In genomic region chr19:33553530-33554310, GRCh38 we compare ENCODE assay signal across 20 cellular contexts. TPM values are rescaled to one million over a fixed set of nuclear protein-coding genes. Genes with fewer than 3 reads are reported as not detected.
DNase-seq lines count a peak whose midpoint lies in the region; ATAC-seq, FAIRE-seq and TF ChIP-seq lines count a peak whose summit lies in the region.
"Had no signal": no experiment of that assay in that cellular context is flagged by ENCODE, and none has a peak within 500 bp of the region (broad histone marks: within the 10 kb centered on the region; RNA-seq: fewer than 3 reads in every experiment).

No MANE protein-coding gene starts in this region.

- H3K23me2 ChIP-seq in H1 (ENCODE audit: low read depth, low read length): no peaks in the 10 kb centered on the region

- no peak overlapping the region for H3K4me3 Mint-ChIP-seq in neural progenitor cell
- H3K4me3 Mint-ChIP-seq: CD14-positive monocyte; CD8-positive, alpha-beta T cell had no signal

- DNase-seq in activated effector memory CD4-positive, alpha-beta T cell treated with anti-CD3 and anti-CD28 coated beads, Interleukin-2, amount 50 U/mL, for 16 hours: peak; percentile 57
- no peak for DNase-seq in activated effector memory CD4-positive, alpha-beta T cell treated with Interleukin-2 at 50 U/mL for 16 hours
- DNase-seq in H1 (ENCODE audit: low read depth in 1 of 2, low spot score in 2 of 2) (no peak), neural progenitor cell (ENCODE audit: low spot score) (no peak), upper lobe of right lung (peak; percentile 32), iPS-NIHi7 (ENCODE audit: extremely low spot score) (no peak)
- DNase-seq: CD8-positive, alpha-beta T cell; COR-L47; DMS153; DMS79 treated with DMSO at 0.1 percent for 48 hours; EL; GDM1 had no signal

- H3K4me2 ChIP-seq in H1 (ENCODE audit: insufficient read depth in 1 of 2, low read depth in 2 of 2, low read length in 2 of 2) (no peak overlapping the region), neural progenitor cell (no peak overlapping the region)

- H3K79me2 ChIP-seq in H1 (ENCODE audit: control insufficient read depth in 1 of 2, insufficient read depth in 2 of 2, low read length in 2 of 2) (no peaks in the 10 kb centered on the region), neural progenitor cell (ENCODE audit: low read depth) (no peaks in the 10 kb centered on the region)

- H2AK5ac ChIP-seq in H1 (ENCODE audit: low read depth, low read length): 0 out of 2 replicates have a peak overlapping the region, but pooled peaks have one; percentile 87

- no peak overlapping the region for H3K4ac ChIP-seq in H1 (replicated peaks; ENCODE audit: insufficient read length, low read depth, low read length)

- no peak overlapping the region for H4K8ac ChIP-seq in H1 (ENCODE audit: extremely low read depth, insufficient read depth, low read length)

- H3K79me1 ChIP-seq in H1 (ENCODE audit: low read depth, low read length): no peaks in the 10 kb centered on the region

- H3K4me1 ChIP-seq in H1 (replicated peaks in 1 of 4; ENCODE audit: control insufficient read depth in 3 of 4, insufficient read depth in 4 of 4, low read length in 3 of 4) (peaks cover 0 to 11% (median 0%) of the 10 kb centered on the region in 4 experiments; a peak in 3 of 7 replicates), neural progenitor cell (no peaks in the 10 kb centered on the region), upper lobe of right lung (no peaks in the 10 kb centered on the region)

- H3F3A ChIP-seq in neural progenitor cell (ENCODE audit: low read depth): no peaks in the 10 kb centered on the region

- peak overlapping the region; percentile 29 for H4K91ac ChIP-seq in H1 (replicated peaks; ENCODE audit: insufficient read length, low read length)

- H3K27ac ChIP-seq in H1 (ENCODE audit: low read depth, low read length) (no peak overlapping the region), neural progenitor cell (no peak overlapping the region), upper lobe of right lung (no peak overlapping the region)
- H3K27ac ChIP-seq: 22Rv1 had no signal

- no peak overlapping the region for H2BK15ac ChIP-seq in H1 (ENCODE audit: low read length)

- no peak overlapping the region for H4K5ac ChIP-seq in H1 (ENCODE audit: insufficient read length, low read depth, low read length)

- H2BK20ac ChIP-seq in H1 (ENCODE audit: low read length): no peak overlapping the region

- H2BK12ac ChIP-seq in H1 (ENCODE audit: low read depth, low read length): peak overlapping the region; percentile 6; the same call in 1 of the 2 replicates

- H3K18ac ChIP-seq in H1 (ENCODE audit: extremely low read depth, low read length): no peak overlapping the region; the same call in 1 of the 2 replicates

- H3K27me3 ChIP-seq in H1 (replicated peaks in 1 of 4; ENCODE audit: control insufficient read depth in 3 of 4, extremely low read depth in 1 of 4, insufficient read depth in 3 of 4, low read length in 3 of 4) (no peaks in the 10 kb centered on the region), neural progenitor cell (no peaks in the 10 kb centered on the region), upper lobe of right lung (no peaks in the 10 kb centered on the region)

- H2BK5ac ChIP-seq in H1 (ENCODE audit: low read depth, low read length): peak overlapping the region; percentile 7; the same call in 1 of the 2 replicates

- H3K14ac ChIP-seq in H1 (ENCODE audit: insufficient read length): no peak overlapping the region

- no peak for TF ChIP-seq RAD21 in H1 (IDR thresholded peaks at IDR 0.05 in 1 of 2, conservative IDR thresholded peaks at IDR 0.05 in 1 of 2; ENCODE audit: low read depth in 2 of 2, low read length in 2 of 2)

- H3K36me3 Mint-ChIP-seq in neural progenitor cell: no peaks in the 10 kb centered on the region
- H3K36me3 Mint-ChIP-seq: CD14-positive monocyte; CD8-positive, alpha-beta T cell had no signal

- no peak overlapping the region for H2BK120ac ChIP-seq in H1 (replicated peaks; ENCODE audit: low read depth, low read length)

- H3K56ac ChIP-seq in H1 (replicated peaks; ENCODE audit: insufficient read length, low read depth, low read length): no peak overlapping the region

- H2AFZ ChIP-seq in H1 (ENCODE audit: low read length) (peak overlapping the region; percentile 45; the same call in 1 of the 2 replicates), neural progenitor cell (replicated peaks) (peak overlapping the region; percentile 80)

- H3K9me3 ChIP-seq in H1 (ENCODE audit: insufficient read depth in 2 of 2, low read depth in 1 of 2, low read length in 1 of 2) (no peaks in the 10 kb centered on the region), neural progenitor cell (ENCODE audit: low read depth) (no peaks in the 10 kb centered on the region), upper lobe of right lung (no peaks in the 10 kb centered on the region)

- CTCF ChIA-PET in H1 (lab: Charles Lee; ENCODE audit: partially characterized antibody): interaction anchor here (1.0 to 1.8 kb wide), 3 partner anchors 10 to 214 kb away, joined by 3 to 6 read pairs (median 3); no protein-coding TSS in a partner anchor

- no peak for TF ChIP-seq EP300 in H1 (IDR thresholded peaks at IDR 0.05; ENCODE audit: borderline replicate concordance in 1 of 2, low read depth in 2 of 2, low read length in 2 of 2)

- H3K23ac ChIP-seq in H1 (ENCODE audit: insufficient read length): no peak overlapping the region

- H3K4me3 ChIP-seq in H1 (ENCODE audit: extremely low read depth in 1 of 4, insufficient read depth in 2 of 4, low read depth in 3 of 4, low read length in 4 of 4) (no peak overlapping the region), neural progenitor cell (no peak overlapping the region), upper lobe of right lung (no peak overlapping the region)

- 92% methylated on average over 17 of the region's 17 CpGs; no CpG with 5 or more reads in 1 of the 2 experiments for WGBS in H1 (ENCODE audit: extremely low coverage in 1 of 2, insufficient coverage in 1 of 2, insufficient read length in 1 of 2, insufficient replicate concordance in 2 of 2, low coverage in 1 of 2, low lambda C conversion rate in 2 of 2, missing lambda C conversion rate in 1 of 2), 2 experiments

- H3K4me1 Mint-ChIP-seq in neural progenitor cell: no peaks in the 10 kb centered on the region
- H3K4me1 Mint-ChIP-seq: CD14-positive monocyte had no signal

- FAIRE-seq in H1 (lab: Jason Lieb, UNC): no peak
- FAIRE-seq: D721Med, GM12892, H54, HepG2 had no signal

- peaks cover 5% of the 10 kb centered on the region for H3K27me3 Mint-ChIP-seq in neural progenitor cell (ENCODE audit: insufficient read depth, low read depth)

- POLR2A ChIA-PET in H1 (lab: Charles Lee; ENCODE audit: partially characterized antibody): interaction anchor here (1.0 to 1.6 kb wide), 3 partner anchors 10 to 22 kb away, joined by 3 to 5 read pairs (median 3); no protein-coding TSS in a partner anchor

- intact Hi-C loops in upper lobe of right lung (cut with DNase I): no loop called here

- no peaks in the 10 kb centered on the region for H4K20me1 ChIP-seq in H1 (replicated peaks in 1 of 2; ENCODE audit: control insufficient read depth in 1 of 2, insufficient read depth in 2 of 2, low read length in 2 of 2)
- no peaks in the 10 kb centered on the region for H4K20me1 ChIP-seq in neural progenitor cell (ENCODE audit: low read depth)

- H3K27ac Mint-ChIP-seq in neural progenitor cell: peak overlapping the region; percentile 57
- H3K27ac Mint-ChIP-seq: CD8-positive, alpha-beta T cell had no signal

- H3K9ac ChIP-seq in H1 (replicated peaks in 1 of 4; ENCODE audit: extremely low read depth in 1 of 4, low read depth in 3 of 4, low read length in 3 of 4) (no peak overlapping the region), neural progenitor cell (no peak overlapping the region)

- H3K36me3 ChIP-seq in H1 (ENCODE audit: control insufficient read depth in 2 of 4, insufficient read depth in 4 of 4, low read length in 3 of 4) (no peaks in the 10 kb centered on the region), neural progenitor cell (no peaks in the 10 kb centered on the region), upper lobe of right lung (no peaks in the 10 kb centered on the region)

- TF ChIP-seq CTCF in H1 (IDR thresholded peaks at IDR 0.05; ENCODE audit: control extremely low read depth in 1 of 3, insufficient read depth in 1 of 3, low read depth in 1 of 3, low read length in 3 of 3) (no peak), neural progenitor cell (IDR thresholded peaks at IDR 0.05) (no peak), upper lobe of right lung (IDR thresholded peaks at IDR 0.05) (no peak)

- no peak for TF ChIP-seq POLR2A in H1 (IDR thresholded peaks at IDR 0.05; ENCODE audit: control extremely low read depth in 1 of 2, low read depth in 2 of 2, low read length in 2 of 2)

- ATAC-seq in upper lobe of right lung (no peak), GM19351 (IDR thresholded peaks at IDR 0.05; ENCODE audit: unreplicated experiment) (no peak), HG03342 (IDR thresholded peaks at IDR 0.05; ENCODE audit: unreplicated experiment) (no peak)
- ATAC-seq: CD8-positive, alpha-beta T cell; HepG2 had no signal

- H3K9me3 Mint-ChIP-seq in neural progenitor cell: no peaks in the 10 kb centered on the region
- H3K9me3 Mint-ChIP-seq: CD8-positive, alpha-beta T cell had no signal

TF ChIP-seq in H1, 55 proteins besides CTCF, POLR2A, EP300 and RAD21:
- TF ChIP-seq JUN (IDR thresholded peaks at IDR 0.05; ENCODE audit: low read depth, low read length): no peak
- TF ChIP-seq E2F6 (IDR thresholded peaks at IDR 0.05): peak; percentile 30; the same call in 1 of the 2 replicates

RNA-seq across cellular contexts. Expression of gene PEPD, which starts 32.1 kb away (rescaled TPM):
- 84.1 and 86.4 TPM in 2 replicates for total RNA-seq in H1 (2021; fragmentation: NEBNext Ultra II Directional; extraction: Animal tissue kit (Norgen Biotek cat#: 25700))
- 178 and 195 TPM in 2 replicates for polyA plus RNA-seq in H1 (2011; rRNA removed)
- polyA plus RNA-seq in H1 (2011; cell fraction: cytosol; rRNA removed): 144 TPM
- 128 TPM for polyA plus RNA-seq in H1 (2011; cell fraction: nucleus; rRNA removed)
- 82.7 to 110 TPM (median 107 TPM) in 4 replicates for polyA plus RNA-seq in H1 (2012, experiment 1 of 2)
- 153 TPM for polyA plus RNA-seq in H1 (2012, experiment 2 of 2)
- 63.2 TPM for polyA plus RNA-seq in H1 (2013, experiment 1 of 2)
- 57.0 TPM for polyA plus RNA-seq in H1 (2013, experiment 2 of 2)
- 84.8 and 107 TPM in 2 replicates for polyA minus RNA-seq in H1 (2011; rRNA and poly(A)+ RNA removed)
- 51.7 TPM for polyA minus RNA-seq in H1 (2011; cell fraction: cytosol; rRNA and poly(A)+ RNA removed)
- 37.1 TPM for polyA minus RNA-seq in H1 (2011; cell fraction: nucleus; rRNA and poly(A)+ RNA removed)
- total RNA-seq in neural progenitor cell (ENCODE audit: low replicate concordance): 47.0 and 55.1 TPM in 2 replicates
- total RNA-seq in upper lobe of right lung: 78.4 TPM

Comparison
In these comparisons a context has a peak if more than half of its experiments do, and no peak if none do; other contexts are left out.
1. DNase-seq: peak in activated effector memory CD4-positive, alpha-beta T cell treated with anti-CD3 and anti-CD28 coated beads, Interleukin-2, amount 50 U/mL, for 16 hours (single experiment) and upper lobe of right lung (single experiment); none in activated effector memory CD4-positive, alpha-beta T cell treated with Interleukin-2 at 50 U/mL for 16 hours (single experiment), H1 (0 of 2), neural progenitor cell (single experiment) and iPS-NIHi7 (single experiment).